In genomic region chr1:20273716-20274115, GRCh38 we compare ENCODE assay signal across 5 cellular contexts. TPM values are rescaled to one million over a fixed set of nuclear protein-coding genes. Genes with fewer than 3 reads are reported as not detected.
"Had no signal": no experiment of that assay in that cellular context is flagged by ENCODE, and none has a peak within 500 bp of the region (broad histone marks: within the 10 kb centered on the region; RNA-seq: fewer than 3 reads in every experiment).

No MANE protein-coding gene starts in this region.

RNA-seq across cellular contexts. Expression of gene VWA5B1, which starts 17.0 kb away (rescaled TPM):
- total RNA-seq: HepG2, HT-29, HT1080, K562 had no signal
- polyA plus RNA-seq: HepG2, IgD-negative memory B cell, K562 had no signal
